ENCODE assay signal across 19 cellular contexts in genomic region chr15:47872869-47873301, GRCh38.
DNase-seq lines count a peak whose midpoint lies in the region; ATAC-seq and TF ChIP-seq lines count a peak whose summit lies in the region.
"Had no signal": no experiment of that assay in that cellular context is flagged by ENCODE, and none has a peak within 500 bp of the region (broad histone marks: within the 10 kb centered on the region; RNA-seq: fewer than 3 reads in every experiment).

No MANE protein-coding gene starts in this region.

- no peaks in the 10 kb centered on the region for H3K79me2 ChIP-seq in GM23338 (replicated peaks; ENCODE audit: insufficient read depth)
- H3K79me2 ChIP-seq: hepatocyte had no signal

- POLR2A ChIA-PET in A673 (lab: Charles Lee; ENCODE audit: low non-redundant PET), result no interaction called here

- H3K4me1 ChIP-seq in GM23338 (ENCODE audit: insufficient read depth), result no peaks in the 10 kb centered on the region
- no peaks in the 10 kb centered on the region for H3K4me1 ChIP-seq in gastroesophageal sphincter
- H3K4me1 ChIP-seq in A673 (ENCODE audit: insufficient read depth, low read length, poor library complexity, severe bottlenecking), result peaks cover 22% of the 10 kb centered on the region
- H3K4me1 ChIP-seq: Peyer's patch had no signal

- no peak overlapping the region for H3K4me2 ChIP-seq in GM23338
- H3K4me2 ChIP-seq: hepatocyte had no signal

- H2AFZ ChIP-seq in GM23338, result peak overlapping the region; percentile 14; the same call in 1 of the 2 replicates
- H2AFZ ChIP-seq: hepatocyte had no signal

- H3K36me3 Mint-ChIP-seq in GM23338 (ENCODE audit: low read depth) (no peaks in the 10 kb centered on the region), neural crest cell (ENCODE audit: low read depth) (peaks cover 2% of the 10 kb centered on the region)

- H3K9me2 ChIP-seq in GM23338 (ENCODE audit: insufficient read depth), result peaks cover 3% of the 10 kb centered on the region; the same call in 1 of the 2 replicates

- H3K36me3 ChIP-seq in GM23338 (ENCODE audit: insufficient read depth), result no peaks in the 10 kb centered on the region
- H3K36me3 ChIP-seq in gastroesophageal sphincter, result no peaks in the 10 kb centered on the region
- no peaks in the 10 kb centered on the region for H3K36me3 ChIP-seq in A673 (ENCODE audit: insufficient read depth, low read length, poor library complexity, severe bottlenecking)
- H3K36me3 ChIP-seq: Peyer's patch, sigmoid colon had no signal

- H3K27ac ChIP-seq in GM23338 (ENCODE audit: low read depth) (no peak overlapping the region), gastroesophageal sphincter (peak overlapping the region in 1 of 4 donors; percentile 32), A673 (ENCODE audit: low read depth, low read length, poor library complexity, severe bottlenecking) (no peak overlapping the region)
- H3K27ac ChIP-seq: hepatocyte, Peyer's patch, sigmoid colon had no signal

- H3K27me3 ChIP-seq in GM23338 (ENCODE audit: insufficient read depth), result no peaks in the 10 kb centered on the region
- no peaks in the 10 kb centered on the region for H3K27me3 ChIP-seq in gastroesophageal sphincter
- H3K27me3 ChIP-seq in A673 (replicated peaks; ENCODE audit: insufficient read depth, low read depth, low read length, poor library complexity), result no peaks in the 10 kb centered on the region
- H3K27me3 ChIP-seq: hepatocyte, Peyer's patch, sigmoid colon had no signal

- TF ChIP-seq EP300 in gastroesophageal sphincter (IDR thresholded peaks at IDR 0.05), result no peak

- intact Hi-C loops in A673 (cut with micrococcal nuclease; ENCODE audit: unreplicated experiment), result no loop called here

- DNase-seq in GM23338 (ENCODE audit: low spot score) (no peak), NCI-H345 (lab: John Stamatoyannopoulos, UW) (peak; percentile 28), neural crest cell (ENCODE audit: low read depth, low spot score) (no peak), SIG-M5 treated with dmso at 0.1 percent for 504 hours (lab: John Stamatoyannopoulos, UW; ENCODE audit: unreplicated experiment) (no peak), A673 (ENCODE audit: low spot score) (no peak)
- DNase-seq: activated CD4-positive, alpha-beta T cell treated with anti-CD3 and anti-CD28 coated beads for 48 hours; activated CD8-positive, alpha-beta memory T cell treated with anti-CD3 and anti-CD28 coated beads, Interleukin-2, amount 50 U/mL, for 4 hours; CD8-positive, alpha-beta memory T cell; Karpas-422; NCI-H1417 treated with DMSO at 0.1 percent for 48 hours; NCI-H774; Peyer's patch; sigmoid colon; stimulated activated CD4-positive, alpha-beta T cell treated with anti-CD3 and anti-CD28 coated beads, Interleukin-2, amount 100 ng/mL, for 48 hours had no signal

- peaks cover 5% of the 10 kb centered on the region for H3K9me3 Mint-ChIP-seq in GM23338
- peaks cover 6% of the 10 kb centered on the region for H3K9me3 Mint-ChIP-seq in neural crest cell

- H3K4me1 Mint-ChIP-seq in GM23338 (peaks cover 5% of the 10 kb centered on the region; the same call in 1 of the 3 replicates), neural crest cell (peaks cover 16% of the 10 kb centered on the region)
- H3K4me1 Mint-ChIP-seq: CD8-positive, alpha-beta memory T cell had no signal

- H3K4me3 ChIP-seq in GM23338 (no peak overlapping the region), gastroesophageal sphincter (no peak overlapping the region), A673 (ENCODE audit: low read depth, low read length, poor library complexity, severe bottlenecking) (no peak overlapping the region)
- H3K4me3 ChIP-seq: hepatocyte, Peyer's patch, sigmoid colon had no signal

- no peak for TF ChIP-seq POLR2A in gastroesophageal sphincter (IDR thresholded peaks at IDR 0.05)

- H3F3A ChIP-seq in GM23338 (replicated peaks; ENCODE audit: low read depth), result no peaks in the 10 kb centered on the region

- CTCF ChIA-PET in A673 (lab: Charles Lee), result no interaction called here

- H3K4me3 Mint-ChIP-seq in GM23338 (no peak overlapping the region), neural crest cell (no peak overlapping the region)
- H3K4me3 Mint-ChIP-seq: CD8-positive, alpha-beta memory T cell had no signal

- no peak overlapping the region for H3K27ac Mint-ChIP-seq in GM23338
- H3K27ac Mint-ChIP-seq in neural crest cell (ENCODE audit: unreplicated experiment), result peak overlapping the region; percentile 63
- H3K27ac Mint-ChIP-seq: CD8-positive, alpha-beta memory T cell had no signal

- no TSS peak for BruUV-seq in A673 (replicated peaks; lab: Mats Ljungman, UMichigan)

- WGBS in gastroesophageal sphincter (ENCODE audit: low coverage in 1 of 2), 2 donors, result 52 to 90% methylated on average over 2 to 6 of the region's 6 CpGs

- no peaks in the 10 kb centered on the region for H3K9me3 ChIP-seq in gastroesophageal sphincter
- no peaks in the 10 kb centered on the region for H3K9me3 ChIP-seq in A673 (ENCODE audit: low read depth, low read length, poor library complexity, severe bottlenecking)
- H3K9me3 ChIP-seq: Peyer's patch, sigmoid colon had no signal

- ATAC-seq in GM23338 (no peak), gastroesophageal sphincter (peak; percentile 65), GM18909 (IDR thresholded peaks at IDR 0.05; ENCODE audit: poor library complexity, unreplicated experiment) (no peak), HG03045 (IDR thresholded peaks at IDR 0.05; ENCODE audit: unreplicated experiment) (no peak)
- ATAC-seq: HCT116 had no signal

- TF ChIP-seq CTCF in GM23338 (conservative IDR thresholded peaks at IDR 0.05; ENCODE audit: low read depth in 2 of 2) (no peak), gastroesophageal sphincter (IDR thresholded peaks at IDR 0.05) (no peak), neural crest cell (conservative IDR thresholded peaks at IDR 0.05) (no peak), A673 (conservative IDR thresholded peaks at IDR 0.05; ENCODE audit: low read depth, low read length) (no peak)

- no peaks in the 10 kb centered on the region for H4K20me1 ChIP-seq in GM23338 (replicated peaks; ENCODE audit: insufficient read depth)

- H3K27me3 Mint-ChIP-seq in GM23338 (ENCODE audit: insufficient read depth, low read depth, poor library complexity) (no peaks in the 10 kb centered on the region), neural crest cell (ENCODE audit: low read depth) (no peaks in the 10 kb centered on the region)
- H3K27me3 Mint-ChIP-seq: CD8-positive, alpha-beta memory T cell had no signal

TF ChIP-seq in GM23338, 12 proteins besides CTCF, POLR2A, EP300 and RAD21 (continues in another document):
- TF ChIP-seq ZNF331 (CRISPR knock-in tag; IDR thresholded peaks at IDR 0.05; ENCODE audit: low read depth), result no peak
- no peak for TF ChIP-seq ZNF462 (CRISPR knock-in tag; IDR thresholded peaks at IDR 0.05)
- TF ChIP-seq NANOG (IDR thresholded peaks at IDR 0.05; ENCODE audit: borderline replicate concordance), result no peak
